Comparison of ENCODE assay signal across 12 cellular contexts in the genomic region with DNA sequence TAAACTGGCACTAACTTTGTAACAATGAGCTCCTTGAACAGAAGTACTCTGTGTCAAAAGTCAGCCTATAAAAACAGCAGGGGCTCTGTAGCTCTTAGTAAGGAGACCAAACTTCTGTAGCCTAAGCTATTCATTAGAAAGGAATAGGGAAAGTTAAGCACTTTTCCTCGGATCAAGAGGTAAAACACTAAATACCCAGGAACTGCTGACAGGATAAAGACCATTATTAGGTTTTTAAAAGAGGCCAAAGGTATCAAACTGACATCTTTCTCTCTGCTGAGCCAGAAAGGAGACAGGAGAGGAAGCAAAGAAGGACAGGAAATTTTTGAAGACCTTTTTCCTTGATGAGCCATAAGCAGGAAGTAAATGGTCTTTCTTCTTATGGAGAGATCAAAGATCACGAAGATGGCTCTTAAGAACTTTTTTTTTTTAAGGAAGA. TPM values are rescaled to one million over a fixed set of nuclear protein-coding genes. Genes with fewer than 3 reads are reported as not detected.
DNase-seq lines count a peak whose midpoint lies in the region; ATAC-seq, FAIRE-seq and TF ChIP-seq lines count a peak whose summit lies in the region.
"Had no signal": no experiment of that assay in that cellular context is flagged by ENCODE, and none has a peak within 500 bp of the region (broad histone marks: within the 10 kb centered on the region; RNA-seq: fewer than 3 reads in every experiment).

No MANE protein-coding gene starts in this region.

- 13% methylated on average over 2 of the region's 2 CpGs for WGBS in HUES64
- 69% methylated on average over 2 of the region's 2 CpGs for WGBS in K562 (ENCODE audit: insufficient coverage, low coverage, missing lambda C conversion rate)

- H4K20me1 ChIP-seq in K562 (replicated peaks; ENCODE audit: control insufficient read depth, insufficient read depth, low read length), result no peaks in the 10 kb centered on the region

- H3K9me1 ChIP-seq in K562 (ENCODE audit: control insufficient read depth, insufficient read depth, low read length), result no peaks in the 10 kb centered on the region

- no peak for TF ChIP-seq CTCF in K562 (IDR thresholded peaks at IDR 0.05 in 2 of 3, conservative IDR thresholded peaks at IDR 0.05 in 1 of 3; ENCODE audit: insufficient read depth in 2 of 3, low read depth in 1 of 3, low read length in 3 of 3)

- H3K27ac ChIP-seq in HUES64 (ENCODE audit: low read depth, low read length) (peak overlapping the region; percentile 34; the same call in 1 of the 2 replicates), K562 (ENCODE audit: extremely low read depth, low read depth, low read length) (peak overlapping the region; percentile 25; the same call in 1 of the 3 replicates), mucosa of rectum (ENCODE audit: low read depth in 2 of 2, low read length in 2 of 2) (peak overlapping the region; percentile 59 to 64)
- H3K27ac ChIP-seq: PC-9, spleen had no signal

- H3K4me2 ChIP-seq in K562 (ENCODE audit: insufficient read depth, low read length), result no peak overlapping the region
- H3K4me2 ChIP-seq: PC-9 had no signal

- DNase-seq in COLO829 (ENCODE audit: low spot score) (peak; percentile 30), K562 (ENCODE audit: extremely low read depth in 1 of 4, low spot score in 3 of 4) (no peak), DMS114 treated with DMSO at 0.1 percent for 48 hours (lab: John Stamatoyannopoulos, UW; ENCODE audit: unreplicated experiment) (no peak), germinal center (ENCODE audit: low spot score) (no peak)
- DNase-seq in stimulated activated naive CD4-positive, alpha-beta T cell treated with Interleukin-2 at 50 U/mL for 16 hours (lab: John Stamatoyannopoulos, UW), result no peak
- DNase-seq: aorta, NCI-H146, PC-9, spleen had no signal

- H3K27me3 ChIP-seq in HUES64 (ENCODE audit: insufficient read depth, low read length) (no peaks in the 10 kb centered on the region), K562 (ENCODE audit: control insufficient read depth in 2 of 2, insufficient read depth in 2 of 2, low read length in 2 of 2) (no peaks in the 10 kb centered on the region), mucosa of rectum (ENCODE audit: control insufficient read depth in 2 of 2, insufficient read depth in 2 of 2, low read length in 2 of 2) (no peaks in the 10 kb centered on the region)
- H3K27me3 ChIP-seq: spleen had no signal

- H2AFZ ChIP-seq in K562 (ENCODE audit: low read depth, low read length), result no peak overlapping the region
- H2AFZ ChIP-seq: PC-9 had no signal

- intact Hi-C loops in K562 (cut with micrococcal nuclease), result no loop called here

- H3K9ac ChIP-seq in HUES64 (ENCODE audit: low read depth, low read length) (no peak overlapping the region), K562 (ENCODE audit: insufficient read depth in 1 of 2, low read depth in 2 of 2, low read length in 2 of 2) (no peak overlapping the region), mucosa of rectum (ENCODE audit: low read depth in 1 of 2, low read length in 2 of 2) (peak overlapping the region in 1 of 2 donors; percentile 48)

- H3K4me3 ChIP-seq in HUES64 (ENCODE audit: low read length) (no peak overlapping the region), K562 (no peak overlapping the region), mucosa of rectum (ENCODE audit: low read length in 2 of 2) (peak overlapping the region in 1 of 2 donors; percentile 5)
- H3K4me3 ChIP-seq: PC-9, spleen had no signal

- CTCF ChIA-PET in K562 (lab: Yijun Ruan, JAX; ENCODE audit: low intra/inter-chr PET ratio), result interaction anchor here (0.7 kb wide), 1 partner anchor 254 kb away, joined by 3 read pairs; no protein-coding TSS in a partner anchor

- H3K4me1 ChIP-seq in HUES64 (ENCODE audit: insufficient read depth, low read length), result peaks cover 33% of the 10 kb centered on the region
- H3K4me1 ChIP-seq in K562 (replicated peaks in 1 of 2; ENCODE audit: control insufficient read depth in 2 of 2, insufficient read depth in 2 of 2, low read length in 2 of 2), result no peaks in the 10 kb centered on the region
- no peaks in the 10 kb centered on the region for H3K4me1 ChIP-seq in mucosa of rectum (ENCODE audit: control insufficient read depth in 2 of 2, insufficient read depth in 2 of 2, low read length in 2 of 2)

- ATAC-seq in K562 (peak; percentile 42; the same call in 1 of the 3 replicates), GM21723 (IDR thresholded peaks at IDR 0.05; ENCODE audit: unreplicated experiment) (no peak)

- POLR2A ChIA-PET in K562 (lab: Yijun Ruan, JAX), result interaction anchor here (0.6 kb wide), 1 partner anchor 9 kb away, joined by 3 read pairs; no protein-coding TSS in a partner anchor

- no TSS peak for BruUV-seq in K562 (replicated peaks; lab: Mats Ljungman, UMichigan)

- in situ Hi-C loops in K562 (cut with MboI), result loop anchor here (25.0 kb wide), 1 partner anchor 904 kb away; no protein-coding TSS in a partner anchor

- no peak for TF ChIP-seq RAD21 in K562 (CRISPR knock-in tag; conservative IDR thresholded peaks at IDR 0.05 in 1 of 2, IDR thresholded peaks at IDR 0.05 in 1 of 2)

- H3K36me3 ChIP-seq in HUES64 (ENCODE audit: insufficient read depth, low read length) (peaks cover 23% of the 10 kb centered on the region; the same call in 1 of the 2 replicates), K562 (ENCODE audit: control insufficient read depth, insufficient read depth, low read length) (peaks cover 19% of the 10 kb centered on the region; the same call in 2 of the 3 replicates), mucosa of rectum (ENCODE audit: control insufficient read depth in 2 of 2, insufficient read depth in 2 of 2, low read length in 2 of 2) (peaks cover 0 to 7% of the 10 kb centered on the region in 2 donors)

- no peak for FAIRE-seq in K562 (lab: Jason Lieb, UNC)

- H3K9me3 ChIP-seq in HUES64 (ENCODE audit: insufficient read depth, low read depth, low read length) (no peaks in the 10 kb centered on the region), K562 (replicated peaks; ENCODE audit: control insufficient read depth, insufficient read depth, low read depth, low read length) (no peaks in the 10 kb centered on the region), mucosa of rectum (ENCODE audit: control insufficient read depth in 2 of 2, low read length in 2 of 2) (no peaks in the 10 kb centered on the region)
- H3K9me3 ChIP-seq: spleen had no signal

- no peak for TF ChIP-seq POLR2A in K562 (conservative IDR thresholded peaks at IDR 0.05)

- peaks cover 3% of the 10 kb centered on the region; the same call in 1 of the 3 replicates for H3K79me2 ChIP-seq in K562 (ENCODE audit: control insufficient read depth, insufficient read depth, low read length)

- no peak for TF ChIP-seq EP300 in K562 (IDR thresholded peaks at IDR 0.05; ENCODE audit: low read length)

TF ChIP-seq in K562, 482 proteins besides CTCF, POLR2A, EP300 and RAD21 (continues in another document):
- no peak for TF ChIP-seq KAT7 (CRISPR knock-in tag; IDR thresholded peaks at IDR 0.05; ENCODE audit: borderline replicate concordance)
- no peak for TF ChIP-seq RUNX1 (IDR thresholded peaks at IDR 0.05; ENCODE audit: low read depth)
- TF ChIP-seq ZZZ3 (IDR thresholded peaks at IDR 0.05), result no peak
- TF ChIP-seq PHF8 (IDR thresholded peaks at IDR 0.05; ENCODE audit: borderline replicate concordance, low read length), result no peak
- TF ChIP-seq SIN3A (IDR thresholded peaks at IDR 0.05; ENCODE audit: borderline replicate concordance in 2 of 2, control insufficient read depth in 1 of 2, low read depth in 2 of 2, low read length in 2 of 2), result no peak
- no peak for TF ChIP-seq TAL1 (IDR thresholded peaks at IDR 0.05)
- TF ChIP-seq HMG20A (CRISPR knock-in tag; conservative IDR thresholded peaks at IDR 0.05), result no peak
- no peak for TF ChIP-seq ARID2 (IDR thresholded peaks at IDR 0.05)

RNA-seq across cellular contexts. Expression of gene ANAPC10, which starts 31.9 kb away (rescaled TPM):
- polyA plus RNA-seq in HUES64 (2013, experiment 1 of 2), result 23.4 TPM
- 27.5 TPM for polyA plus RNA-seq in HUES64 (2013, experiment 2 of 2)
- 45.9 and 74.8 TPM in 2 replicates for total RNA-seq in K562 (2011; cell fraction: chromatin; rRNA removed; ENCODE audit: low replicate concordance)
- total RNA-seq in K562 (2011; cell fraction: nucleolus; rRNA removed), result 22.8 and 29.7 TPM in 2 replicates
- total RNA-seq in K562 (2011; cell fraction: nucleoplasm; rRNA removed), result 32.2 and 59.8 TPM in 2 replicates
- 33.3 and 38.6 TPM in 2 replicates for total RNA-seq in K562 (2014; rRNA removed)
- total RNA-seq in K562 (2014; rRNA removed; fragmentation: Illumina TruSeq; extraction: Trizol), result 60.3 and 65.0 TPM in 2 replicates
- 49.1 and 57.5 TPM in 2 replicates for total RNA-seq in K562 (2015; rRNA removed; fragmentation: Illumina TruSeq; extraction: Trizol)
- 31.0 and 36.0 TPM in 2 replicates for total RNA-seq in K562 (2021)
- 61.9 and 70.9 TPM in 2 replicates for polyA plus RNA-seq in K562 (2011; rRNA removed)
- polyA plus RNA-seq in K562 (2011; cell fraction: cytosol; rRNA removed), result 19.2 and 35.9 TPM in 2 replicates
- polyA plus RNA-seq in K562 (2011; cell fraction: nucleus; rRNA removed), result 13.3 and 22.0 TPM in 2 replicates
- 28.0 and 31.0 TPM in 2 replicates for polyA plus RNA-seq in K562 (2012)
- 48.8 and 58.2 TPM in 2 replicates for polyA plus RNA-seq in K562 (2014; fragmentation: Illumina TruSeq; extraction: Trizol)
- 10 to 100 TPM; 82.0 to 96.2 TPM for polyA plus RNA-seq in K562 (2014; fragmentation: Nextera tagmentation; extraction: Ambion mirVana)
- 59.6 and 64.4 TPM in 2 replicates for polyA plus RNA-seq in K562 (2014; rRNA removed)
- polyA minus RNA-seq in K562 (2011; rRNA and poly(A)+ RNA removed), result 52.6 and 65.6 TPM in 2 replicates
- polyA minus RNA-seq in K562 (2011; cell fraction: cytosol; rRNA and poly(A)+ RNA removed), result 5.7 and 15.8 TPM in 2 replicates
- 23.2 and 40.0 TPM in 2 replicates for polyA minus RNA-seq in K562 (2011; cell fraction: nucleus; rRNA and poly(A)+ RNA removed)

RNA-seq across cellular contexts. Expression of gene ABCE1, which starts 32.0 kb away (rescaled TPM):
- 102 TPM for polyA plus RNA-seq in HUES64 (2013, experiment 1 of 2)
- 98.4 TPM for polyA plus RNA-seq in HUES64 (2013, experiment 2 of 2)
- total RNA-seq in K562 (2011; cell fraction: chromatin; rRNA removed; ENCODE audit: low replicate concordance), result 96.4 and 181 TPM in 2 replicates
- 29.2 and 45.0 TPM in 2 replicates for total RNA-seq in K562 (2011; cell fraction: nucleolus; rRNA removed)
- total RNA-seq in K562 (2011; cell fraction: nucleoplasm; rRNA removed), result 65.8 and 89.3 TPM in 2 replicates
- total RNA-seq in K562 (2014; rRNA removed) (132 and 154 TPM in 2 replicates), K562 (2014; rRNA removed; fragmentation: Illumina TruSeq; extraction: Trizol) (256 and 276 TPM in 2 replicates), K562 (2015; rRNA removed; fragmentation: Illumina TruSeq; extraction: Trizol) (209 and 222 TPM in 2 replicates), K562 (2021) (147 and 156 TPM in 2 replicates)
- polyA plus RNA-seq in K562 (2011; rRNA removed) (143 and 238 TPM in 2 replicates), K562 (2014; fragmentation: Illumina TruSeq; extraction: Trizol) (210 and 238 TPM in 2 replicates), K562 (2014; fragmentation: Nextera tagmentation; extraction: Ambion mirVana) (100 to 1,000 TPM; 164 to 169 TPM), K562 (2014; rRNA removed) (134 and 142 TPM in 2 replicates)
- polyA plus RNA-seq in K562 (2011; cell fraction: cytosol; rRNA removed), result 81.5 and 109 TPM in 2 replicates
- 114 and 165 TPM in 2 replicates for polyA plus RNA-seq in K562 (2011; cell fraction: nucleus; rRNA removed)
- polyA plus RNA-seq in K562 (2012), result 72.6 and 143 TPM in 2 replicates
- polyA minus RNA-seq in K562 (2011; rRNA and poly(A)+ RNA removed), result 342 and 401 TPM in 2 replicates
- 99.3 and 125 TPM in 2 replicates for polyA minus RNA-seq in K562 (2011; cell fraction: cytosol; rRNA and poly(A)+ RNA removed)
- polyA minus RNA-seq in K562 (2011; cell fraction: nucleus; rRNA and poly(A)+ RNA removed), result 54.0 and 95.2 TPM in 2 replicates
